ENCODE assay signal across 19 cellular contexts in the genomic region with DNA sequence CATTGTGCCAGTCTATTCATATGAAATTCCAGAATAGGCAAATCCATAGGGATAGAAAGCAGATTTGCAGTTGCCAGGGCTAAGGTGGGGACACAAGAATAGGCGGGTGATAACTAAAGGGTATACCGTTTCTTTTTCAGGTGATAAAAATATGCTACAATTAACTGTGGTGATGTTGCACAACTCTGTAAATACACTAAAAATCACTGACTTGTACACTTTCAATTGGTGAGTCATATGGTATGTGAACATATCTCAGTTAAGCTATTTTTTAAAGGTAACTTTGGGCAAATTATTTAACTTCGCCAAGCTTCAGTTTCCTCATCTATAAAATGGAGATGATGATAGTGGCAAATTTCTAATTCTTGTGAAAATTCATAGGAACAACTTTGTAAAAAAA.
"Had no signal": no experiment of that assay in that cellular context is flagged by ENCODE, and none has a peak within 500 bp of the region (broad histone marks: within the 10 kb centered on the region; RNA-seq: fewer than 3 reads in every experiment).

No MANE protein-coding gene starts in this region.

- H3K4me1 ChIP-seq: Peyer's patch, SJCRH30 had no signal

- H3K9me3 ChIP-seq: SJCRH30 had no signal

- DNase-seq: Karpas-422, KG1, MM.1S, NCI-H1092 treated with DMSO at 0.1 percent for 48 hours, NCI-H1436 treated with DMSO at 0.1 percent for 48 hours, NCI-H1694, NCI-H187 treated with DMSO at 0.1 percent for 48 hours, NCI-H2029 treated with DMSO at 0.1 percent for 48 hours, NCI-H2227 treated with DMSO at 0.1 percent for 48 hours, NCI-H524, NCI-H526 treated with DMSO at 0.1 percent for 48 hours, NCI-H748 treated with DMSO at 0.1 percent for 48 hours, PC-9, Peyer's patch, SHP77 treated with DMSO at 0.1 percent for 48 hours, SJCRH30 had no signal

- H3K4me2 ChIP-seq: PC-9 had no signal

- H3K27ac ChIP-seq: HL-60, PC-9, Peyer's patch, SJCRH30 had no signal

- H3K27me3 ChIP-seq: Peyer's patch, SJCRH30 had no signal

- H3K36me3 ChIP-seq: Peyer's patch, SJCRH30 had no signal

- H3K4me3 ChIP-seq: PC-9, Peyer's patch, SJCRH30 had no signal

- H2AFZ ChIP-seq: PC-9 had no signal

- ATAC-seq: Right ventricle myocardium inferior, SK-N-SH treated with all-trans-retinoic acid at 6 μM for 48 hours had no signal
